In genomic region chr6:135382182-135382628, GRCh38 we compare ENCODE assay signal across 11 cellular contexts.
A peak's percentile ranks its signal among the peaks of the same experiment; 100 is the strongest.
DNase-seq lines count a peak whose midpoint lies in the region; ATAC-seq and TF ChIP-seq lines count a peak whose summit lies in the region.
"Had no signal": no experiment of that assay in that cellular context is flagged by ENCODE, and none has a peak within 500 bp of the region (broad histone marks: within the 10 kb centered on the region; RNA-seq: fewer than 3 reads in every experiment).

No MANE protein-coding gene starts in this region.

- H3K4me3 Mint-ChIP-seq in glutamatergic neuron (ENCODE audit: unreplicated experiment) = no peak overlapping the region

- H3K36me3 Mint-ChIP-seq in glutamatergic neuron (ENCODE audit: unreplicated experiment) = no peaks in the 10 kb centered on the region

- no peak for TF ChIP-seq CTCF in GM12865 (IDR thresholded peaks at IDR 0.05; ENCODE audit: insufficient read depth, low read depth, low read length, missing control alignments)
- TF ChIP-seq CTCF in glutamatergic neuron (IDR thresholded peaks at IDR 0.05; ENCODE audit: partially characterized antibody, unreplicated experiment) = no peak

- DNase-seq in GM12865 (ENCODE audit: low read depth) = peak; percentile 57
- DNase-seq in glutamatergic neuron = no peak
- no peak for DNase-seq in COLO829 (ENCODE audit: low spot score)
- no peak for DNase-seq in NCI-H1105 treated with DMSO at 0.1 percent for 48 hours (lab: John Stamatoyannopoulos, UW)
- DNase-seq in activated effector memory CD4-positive, alpha-beta T cell treated with anti-CD3 and anti-CD28 coated beads, Interleukin-2, amount 50 U/mL, for 16 hours = no peak
- DNase-seq: kidney, NCI-H2107 had no signal

- no peak overlapping the region for H3K27ac Mint-ChIP-seq in glutamatergic neuron (ENCODE audit: unreplicated experiment)

- no peaks in the 10 kb centered on the region for H3K4me1 Mint-ChIP-seq in glutamatergic neuron (ENCODE audit: low read depth, unreplicated experiment)

- no peak overlapping the region for H3K4me3 ChIP-seq in GM12865 (ENCODE audit: low read depth, low read length)

- H3K9me3 Mint-ChIP-seq in glutamatergic neuron (ENCODE audit: unreplicated experiment) = peaks cover 2% of the 10 kb centered on the region

- ATAC-seq in GM19035 (IDR thresholded peaks at IDR 0.05; ENCODE audit: unreplicated experiment) (peak; percentile 92), HG02571 (IDR thresholded peaks at IDR 0.05; ENCODE audit: unreplicated experiment) (peak; percentile 80), HG03342 (IDR thresholded peaks at IDR 0.05; ENCODE audit: unreplicated experiment) (peak; percentile 90)
- ATAC-seq: Panc1 had no signal

- H3K27me3 Mint-ChIP-seq in glutamatergic neuron (ENCODE audit: unreplicated experiment) = no peaks in the 10 kb centered on the region
